ENCODE assay signal across 1 cellular context in genomic region chr1:6052543-6053205, GRCh38.
TF ChIP-seq lines count a peak whose summit lies in the region.

No MANE protein-coding gene starts in this region.

TF ChIP-seq in A549, 52 proteins besides CTCF, POLR2A, EP300 and RAD21 (continued from another document):
- 0 out of 3 replicates have a peak, but pooled peaks have one; percentile 25 for TF ChIP-seq SMC3 (IDR thresholded peaks at IDR 0.05)
- no peak for TF ChIP-seq RARB (CRISPR knock-in tag; IDR thresholded peaks at IDR 0.05)
- peak; percentile 97 for TF ChIP-seq REST (IDR thresholded peaks at IDR 0.05)
- TF ChIP-seq HOXB13 (CRISPR knock-in tag; IDR thresholded peaks at IDR 0.05; ENCODE audit: low read depth), result 0 out of 2 replicates have a peak, but pooled peaks have one; percentile 21
- no peak for TF ChIP-seq HOXA7 (CRISPR knock-in tag; IDR thresholded peaks at IDR 0.05)
TF ChIP-seq in A549: peak in this region for 4.
